Comparison of ENCODE assay signal across 1 cellular context in genomic region chr1:160092366-160093068, GRCh38.
TF ChIP-seq lines count a peak whose summit lies in the region.

No MANE protein-coding gene starts in this region.

TF ChIP-seq in H1, 55 proteins besides CTCF, POLR2A, EP300 and RAD21:
- no peak for TF ChIP-seq EZH2 (IDR thresholded peaks at IDR 0.05; ENCODE audit: low read depth, low read length, severe bottlenecking)
- no peak for TF ChIP-seq SIRT6 (IDR thresholded peaks at IDR 0.05; ENCODE audit: low read length)
- TF ChIP-seq RFX5 (IDR thresholded peaks at IDR 0.05; ENCODE audit: borderline replicate concordance, low read depth, low read length), result no peak
- TF ChIP-seq SIN3A (conservative IDR thresholded peaks at IDR 0.05 in 1 of 2, IDR thresholded peaks at IDR 0.05 in 1 of 2; ENCODE audit: low read depth in 1 of 2, low read length in 2 of 2), result no peak
- TF ChIP-seq E2F6 (IDR thresholded peaks at IDR 0.05), result no peak
- TF ChIP-seq ATF3 (IDR thresholded peaks at IDR 0.05; ENCODE audit: insufficient read depth, low read depth, low read length), result no peak
- no peak for TF ChIP-seq SP1 (IDR thresholded peaks at IDR 0.05; ENCODE audit: low read depth, low read length)
- TF ChIP-seq JUN (IDR thresholded peaks at IDR 0.05; ENCODE audit: low read depth, low read length), result no peak
- no peak; the same call in 1 of the 2 replicates for TF ChIP-seq POLR2AphosphoS5 (IDR thresholded peaks at IDR 0.05; ENCODE audit: low read depth, low read length)
- no peak for TF ChIP-seq RXRA (IDR thresholded peaks at IDR 0.05; ENCODE audit: insufficient read depth, low read depth, low read length)
- TF ChIP-seq SAP30 (IDR thresholded peaks at IDR 0.05; ENCODE audit: insufficient read depth, insufficient replicate concordance, low read length), result no peak
- TF ChIP-seq ASH2L (IDR thresholded peaks at IDR 0.05; ENCODE audit: low read length), result no peak
- TF ChIP-seq CREB1 (IDR thresholded peaks at IDR 0.05), result no peak
- no peak for TF ChIP-seq CTBP2 (IDR thresholded peaks at IDR 0.05; ENCODE audit: borderline replicate concordance, insufficient read depth, insufficient read length, low read length)
